ENCODE assay signal across 1 cellular context in the genomic region with DNA sequence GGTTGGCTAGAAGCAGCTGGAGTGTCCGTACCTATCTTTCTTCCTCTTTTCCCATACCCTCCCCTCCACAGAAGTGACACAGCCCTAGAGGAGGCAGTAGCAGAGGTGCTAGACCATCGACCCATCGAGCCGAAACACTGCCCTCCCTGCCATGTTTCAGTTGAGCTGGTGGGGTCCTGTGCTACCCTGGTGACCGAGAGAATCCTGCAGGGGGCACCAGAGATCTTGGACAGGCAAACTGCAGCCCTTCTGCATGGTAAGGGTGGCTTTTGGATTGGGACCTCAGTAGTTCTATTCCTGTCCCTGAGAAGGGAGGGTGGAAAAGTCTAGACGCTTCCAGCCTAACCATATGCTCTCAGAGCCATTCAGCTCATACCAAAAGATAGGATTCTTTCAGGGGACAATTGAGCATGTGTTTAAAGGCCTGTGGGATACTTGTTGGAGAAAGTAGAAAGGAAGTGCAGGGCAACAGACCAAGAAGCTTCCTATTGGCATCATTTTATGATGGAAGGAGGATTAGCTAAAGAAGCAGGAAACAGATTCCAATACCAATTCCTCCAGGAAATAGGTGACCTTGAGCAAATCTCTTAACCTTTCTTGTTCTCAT.
TF ChIP-seq lines count a peak whose summit lies in the region.

No MANE protein-coding gene starts in this region.

TF ChIP-seq in neural cell, 6 proteins besides CTCF, POLR2A, EP300 and RAD21 (continued from another document):
- TF ChIP-seq EZH2 (IDR thresholded peaks at IDR 0.05; ENCODE audit: borderline replicate concordance, insufficient read depth, low read length, poor library complexity, severe bottlenecking) = no peak
